ENCODE assay signal across 1 cellular context in the genomic region with DNA sequence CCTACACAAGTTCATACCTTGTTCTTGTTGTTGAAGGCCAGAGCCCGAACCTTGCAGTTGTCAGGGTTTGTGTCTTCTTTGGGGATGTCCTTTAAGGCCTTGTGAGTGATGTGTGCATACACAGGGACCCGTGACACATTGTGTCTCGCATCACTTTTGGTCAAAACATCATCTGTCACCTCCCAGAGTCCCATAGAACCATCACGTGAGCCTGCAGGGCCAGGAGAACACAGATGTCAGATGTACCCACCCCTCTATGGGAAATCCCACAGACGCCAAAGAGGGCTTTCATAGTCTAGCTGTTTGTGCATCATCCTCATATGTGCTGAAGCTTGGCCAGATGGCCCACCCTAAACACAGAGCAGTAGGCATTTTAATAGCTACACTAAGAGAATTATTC.
TF ChIP-seq lines count a peak whose summit lies in the region.

No MANE protein-coding gene starts in this region.

TF ChIP-seq in GM12878, 131 proteins besides CTCF, POLR2A, EP300 and RAD21 (continued from another document):
- TF ChIP-seq, protein P1, sequence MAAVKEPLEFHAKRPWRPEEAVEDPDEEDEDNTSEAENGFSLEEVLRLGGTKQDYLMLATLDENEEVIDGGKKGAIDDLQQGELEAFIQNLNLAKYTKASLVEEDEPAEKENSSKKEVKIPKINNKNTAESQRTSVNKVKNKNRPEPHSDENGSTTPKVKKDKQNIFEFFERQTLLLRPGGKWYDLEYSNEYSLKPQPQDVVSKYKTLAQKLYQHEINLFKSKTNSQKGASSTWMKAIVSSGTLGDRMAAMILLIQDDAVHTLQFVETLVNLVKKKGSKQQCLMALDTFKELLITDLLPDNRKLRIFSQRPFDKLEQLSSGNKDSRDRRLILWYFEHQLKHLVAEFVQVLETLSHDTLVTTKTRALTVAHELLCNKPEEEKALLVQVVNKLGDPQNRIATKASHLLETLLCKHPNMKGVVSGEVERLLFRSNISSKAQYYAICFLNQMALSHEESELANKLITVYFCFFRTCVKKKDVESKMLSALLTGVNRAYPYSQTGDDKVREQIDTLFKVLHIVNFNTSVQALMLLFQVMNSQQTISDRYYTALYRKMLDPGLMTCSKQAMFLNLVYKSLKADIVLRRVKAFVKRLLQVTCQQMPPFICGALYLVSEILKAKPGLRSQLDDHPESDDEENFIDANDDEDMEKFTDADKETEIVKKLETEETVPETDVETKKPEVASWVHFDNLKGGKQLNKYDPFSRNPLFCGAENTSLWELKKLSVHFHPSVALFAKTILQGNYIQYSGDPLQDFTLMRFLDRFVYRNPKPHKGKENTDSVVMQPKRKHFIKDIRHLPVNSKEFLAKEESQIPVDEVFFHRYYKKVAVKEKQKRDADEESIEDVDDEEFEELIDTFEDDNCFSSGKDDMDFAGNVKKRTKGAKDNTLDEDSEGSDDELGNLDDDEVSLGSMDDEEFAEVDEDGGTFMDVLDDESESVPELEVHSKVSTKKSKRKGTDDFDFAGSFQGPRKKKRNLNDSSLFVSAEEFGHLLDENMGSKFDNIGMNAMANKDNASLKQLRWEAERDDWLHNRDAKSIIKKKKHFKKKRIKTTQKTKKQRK (IDR thresholded peaks at IDR 0.05; ENCODE audit: low read depth, low read length): no peak
- TF ChIP-seq, protein P2, sequence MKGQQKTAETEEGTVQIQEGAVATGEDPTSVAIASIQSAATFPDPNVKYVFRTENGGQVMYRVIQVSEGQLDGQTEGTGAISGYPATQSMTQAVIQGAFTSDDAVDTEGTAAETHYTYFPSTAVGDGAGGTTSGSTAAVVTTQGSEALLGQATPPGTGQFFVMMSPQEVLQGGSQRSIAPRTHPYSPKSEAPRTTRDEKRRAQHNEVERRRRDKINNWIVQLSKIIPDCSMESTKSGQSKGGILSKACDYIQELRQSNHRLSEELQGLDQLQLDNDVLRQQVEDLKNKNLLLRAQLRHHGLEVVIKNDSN (IDR thresholded peaks at IDR 0.05; ENCODE audit: borderline replicate concordance, extremely low read length, insufficient read depth, low read depth, low read length): peak; percentile 64
